In genomic region chr6:10410214-10410873, GRCh38 we compare ENCODE assay signal across 11 cellular contexts. TPM values are rescaled to one million over a fixed set of nuclear protein-coding genes. Genes with fewer than 3 reads are reported as not detected.
A peak's percentile ranks its signal among the peaks of the same experiment; 100 is the strongest.
DNase-seq lines count a peak whose midpoint lies in the region; ATAC-seq and TF ChIP-seq lines count a peak whose summit lies in the region.
"Had no signal": no experiment of that assay in that cellular context is flagged by ENCODE, and none has a peak within 500 bp of the region (broad histone marks: within the 10 kb centered on the region; RNA-seq: fewer than 3 reads in every experiment).

No MANE protein-coding gene starts in this region.

- H3K27ac ChIP-seq in HUES6 (ENCODE audit: low read depth, low read length) (no peak overlapping the region), transverse colon (no peak overlapping the region)

- H3K9me3 ChIP-seq in HUES6 (ENCODE audit: control insufficient read depth, insufficient read depth, low read depth, low read length) (no peaks in the 10 kb centered on the region), transverse colon (no peaks in the 10 kb centered on the region)

- no peak for TF ChIP-seq EP300 in transverse colon (IDR thresholded peaks at IDR 0.05; ENCODE audit: low read depth)

- H3K4me1 ChIP-seq in HUES6 (ENCODE audit: control insufficient read depth, insufficient read depth, low read length) (peaks cover 74% of the 10 kb centered on the region), transverse colon (peaks cover 17 to 41% (median 26%) of the 10 kb centered on the region in 4 donors)

- H3K27me3 Mint-ChIP-seq in CD14-positive monocyte (ENCODE audit: low read depth in 3 of 3) = peaks cover 92 to 100% (median 97%) of the 10 kb centered on the region in 3 donors
- H3K27me3 Mint-ChIP-seq in brain = peaks cover 99% of the 10 kb centered on the region
- H3K27me3 Mint-ChIP-seq in naive B cell = peaks cover 75 to 89% (median 89%) of the 10 kb centered on the region in 3 donors

- H3K36me3 Mint-ChIP-seq in CD14-positive monocyte (peaks cover 20 to 31% of the 10 kb centered on the region in 2 donors), brain (peaks cover 3% of the 10 kb centered on the region), naive B cell (peaks cover 0 to 54% of the 10 kb centered on the region in 2 donors)

- H3K9me3 Mint-ChIP-seq in CD14-positive monocyte (peaks cover 13 to 74% (median 65%) of the 10 kb centered on the region in 7 donors), brain (peaks cover 0 to 12% (median 11%) of the 10 kb centered on the region in 5 experiments), naive B cell (peaks cover 6 to 64% (median 45%) of the 10 kb centered on the region in 7 donors)

- DNase-seq in CD14-positive monocyte (ENCODE audit: low spot score) (no peak), naive B cell (no peak), NCI-H2081 treated with DMSO at 0.1 percent for 48 hours (lab: John Stamatoyannopoulos, UW) (no peak), transverse colon (no peak), SW480 (ENCODE audit: low spot score) (no peak)
- DNase-seq: amygdala, NCI-H1417 treated with DMSO at 0.1 percent for 48 hours had no signal

- H3K27me3 ChIP-seq in HUES6 (ENCODE audit: control insufficient read depth, insufficient read depth, low read length) (peaks cover 99% of the 10 kb centered on the region), transverse colon (peaks cover 100% of the 10 kb centered on the region)

- H3K36me3 ChIP-seq in HUES6 (ENCODE audit: control insufficient read depth, insufficient read depth, low read length) = no peaks in the 10 kb centered on the region
- H3K36me3 ChIP-seq in transverse colon = no peaks in the 10 kb centered on the region
- H3K36me3 ChIP-seq: gastroesophageal sphincter had no signal

- WGBS in transverse colon (ENCODE audit: low coverage in 1 of 2), 2 donors = 15 to 22% methylated on average over 21 to 27 of the region's 30 CpGs

- TF ChIP-seq POLR2A in transverse colon (IDR thresholded peaks at IDR 0.05) = no peak

- no peak overlapping the region for H3K9ac ChIP-seq in HUES6 (ENCODE audit: low read length)

- no peak for ATAC-seq in naive B cell (ENCODE audit: low read depth in 2 of 2)
- ATAC-seq in HG02571 (IDR thresholded peaks at IDR 0.05; ENCODE audit: unreplicated experiment) = no peak
- ATAC-seq: gastroesophageal sphincter had no signal

- intact Hi-C loops in CD14-positive monocyte (cut with micrococcal nuclease) (no loop called here), transverse colon (cut with DNase I; ENCODE audit: low total_unique reads) (no loop called here)

- H3K4me3 Mint-ChIP-seq in CD14-positive monocyte (peak overlapping the region; percentile 31 to 87), brain (peak overlapping the region; percentile 70 to 96 (median 88)), naive B cell (peak overlapping the region; percentile 26 to 98 (median 86))

- in situ Hi-C loops in transverse colon (cut with MboI; ENCODE audit: low pct_ligation_motif_present in 1 of 4, low pct_unique_long_range_greater_than_20kb in 1 of 4, low sequenced_read_pairs in 3 of 4) = loop anchor here in 1 of 4 donors (25.0 kb wide), 1 partner anchor 373 kb away; no protein-coding TSS in a partner anchor

- H3K4me1 Mint-ChIP-seq in CD14-positive monocyte = peaks cover 44% of the 10 kb centered on the region
- H3K4me1 Mint-ChIP-seq in brain = peaks cover 51% of the 10 kb centered on the region
- peaks cover 27 to 47% (median 38%) of the 10 kb centered on the region in 3 donors for H3K4me1 Mint-ChIP-seq in naive B cell

- no peak for TF ChIP-seq CTCF in CD14-positive monocyte (IDR thresholded peaks at IDR 0.05)
- TF ChIP-seq CTCF in brain (conservative IDR thresholded peaks at IDR 0.05) = no peak
- no peak for TF ChIP-seq CTCF in transverse colon (IDR thresholded peaks at IDR 0.05)

- H3K4me3 ChIP-seq in HUES6 (ENCODE audit: low read depth, low read length) = peak overlapping the region; percentile 31
- H3K4me3 ChIP-seq in transverse colon = no peak overlapping the region

- no peak overlapping the region for H3K27ac Mint-ChIP-seq in CD14-positive monocyte
- H3K27ac Mint-ChIP-seq in brain = peak overlapping the region in 3 of 5 experiments; percentile 89 to 97 (median 91)
- peak overlapping the region in 4 of 6 donors; percentile 85 to 98 (median 94) for H3K27ac Mint-ChIP-seq in naive B cell

RNA-seq across cellular contexts. Expression of gene TFAP2A, which starts 4.5 kb away (rescaled TPM):
- polyA plus RNA-seq in CD14-positive monocyte (not detected), brain (ENCODE audit: insufficient read depth, low read depth, low replicate concordance) (18.1 TPM), naive B cell (ENCODE audit: low read depth in 6 of 6) (not detected)
- total RNA-seq in transverse colon = not detected

Comparison
In these comparisons a context has a peak if more than half of its experiments do, and no peak if none do; other contexts are left out.
1. H3K27ac Mint-ChIP-seq: peak in brain (3 of 5) and naive B cell (4 of 6); none in CD14-positive monocyte (0 of 7).
2. RNA of gene TFAP2A, which starts 4.5 kb away (polyA plus RNA-seq): 18.1 TPM in brain (single experiment); not detected in CD14-positive monocyte and not detected in naive B cell; every median in the first group is over 10 times any median in the second.
3. Peak in every context shown above with its lines, with median percentiles within 50 percentile points of each other: H3K4me3 Mint-ChIP-seq.